In genomic region chr10:98414578-98414931, GRCh38 we compare ENCODE assay signal across 8 cellular contexts. TPM values are rescaled to one million over a fixed set of nuclear protein-coding genes. Genes with fewer than 3 reads are reported as not detected.
DNase-seq lines count a peak whose midpoint lies in the region; ATAC-seq, FAIRE-seq and TF ChIP-seq lines count a peak whose summit lies in the region.

No MANE protein-coding gene starts in this region.

- no peak for TF ChIP-seq RAD21 in SK-N-SH (IDR thresholded peaks at IDR 0.05; ENCODE audit: low read length)

- CTCF ChIA-PET in SK-N-SH (lab: Yijun Ruan, JAX): interaction anchor here (1.3 to 2.9 kb wide), 2 partner anchors 105 to 832 kb away, joined by 3 to 9 read pairs; no protein-coding TSS in a partner anchor

- TF ChIP-seq CTCF in SK-N-SH (IDR thresholded peaks at IDR 0.05): no peak
- TF ChIP-seq CTCF in kidney (IDR thresholded peaks at IDR 0.05; ENCODE audit: borderline replicate concordance, extremely low read depth, insufficient read depth): no peak
- no peak for TF ChIP-seq CTCF in GM10266 (IDR thresholded peaks at IDR 0.05; ENCODE audit: control insufficient read depth, insufficient read depth, low read depth, missing control alignments)

- no peak for FAIRE-seq in kidney (lab: Jason Lieb, UNC)
- no peak for FAIRE-seq in HTR-8/SVneo (lab: Jason Lieb, UNC)

- peak overlapping the region; percentile 81 for H2AFZ ChIP-seq in SK-N-SH (ENCODE audit: low read depth)

- peaks cover 16% of the 10 kb centered on the region; the same call in 1 of the 2 replicates for H3K79me2 ChIP-seq in SK-N-SH (ENCODE audit: insufficient read depth)

- H3K36me3 ChIP-seq in SK-N-SH (replicated peaks in 1 of 2; ENCODE audit: control insufficient read depth in 1 of 2, insufficient read depth in 2 of 2, low read length in 1 of 2) (peaks cover 0 to 11% of the 10 kb centered on the region in 2 experiments), kidney (ENCODE audit: control insufficient read depth in 1 of 2, insufficient read depth in 2 of 2, low read length in 2 of 2) (peaks cover 0 to 9% of the 10 kb centered on the region in 2 donors)

- no peaks in the 10 kb centered on the region for H3K9me3 ChIP-seq in SK-N-SH
- no peaks in the 10 kb centered on the region for H3K9me3 ChIP-seq in kidney (ENCODE audit: control insufficient read depth in 1 of 2, low read length in 2 of 2)

- no peak for DNase-seq in SK-N-SH
- DNase-seq in kidney: no peak
- no peak for DNase-seq in substantia nigra (lab: John Stamatoyannopoulos, UW)
- no peak for DNase-seq in SHP77 treated with DMSO at 0.1 percent for 48 hours (lab: John Stamatoyannopoulos, UW)
- DNase-seq in GM10266 (ENCODE audit: extremely low spot score): no peak
- DNase-seq in HTR-8/SVneo (ENCODE audit: insufficient read length, low spot score): no peak

- peak overlapping the region; percentile 84 for H3K4me2 ChIP-seq in SK-N-SH

- H3K4me3 ChIP-seq in SK-N-SH (ENCODE audit: low read depth in 2 of 2, low read length in 1 of 2) (peak overlapping the region; percentile 59 to 60), kidney (ENCODE audit: low read length in 2 of 2) (peak overlapping the region; percentile 63 to 68)

- peak overlapping the region; percentile 78 for H3K9ac ChIP-seq in SK-N-SH
- peak overlapping the region; percentile 8 to 59 for H3K9ac ChIP-seq in kidney (ENCODE audit: low read length in 2 of 2)

- H3K27ac ChIP-seq in SK-N-SH (ENCODE audit: low read depth in 2 of 2, low read length in 1 of 2): peak overlapping the region; percentile 22 to 58; a peak in 3 of 4 replicates
- peak overlapping the region; percentile 26 for H3K27ac ChIP-seq in angular gyrus (ENCODE audit: low read depth, low read length)
- peak overlapping the region in 1 of 2 donors; percentile 74 for H3K27ac ChIP-seq in kidney (ENCODE audit: low read depth in 2 of 2, low read length in 2 of 2)
- H3K27ac ChIP-seq in substantia nigra (ENCODE audit: low read depth, low read length, poor library complexity, severe bottlenecking): peak overlapping the region; percentile 84

- POLR2A ChIA-PET in SK-N-SH (lab: Yijun Ruan, JAX): interaction anchor here (0.6 to 0.9 kb wide), 2 partner anchors 11 to 119 kb away, joined by 3 to 4 read pairs; no protein-coding TSS in a partner anchor

- no peak for TF ChIP-seq EP300 in SK-N-SH (IDR thresholded peaks at IDR 0.05; ENCODE audit: borderline replicate concordance in 1 of 2, low read depth in 1 of 2, low read length in 1 of 2)

- intact Hi-C loops in kidney (cut with DNase I): no loop called here

- 56% methylated on average over 3 of the region's 3 CpGs for WGBS in SK-N-SH (ENCODE audit: low lambda C conversion rate)

- H3K4me1 ChIP-seq in SK-N-SH (ENCODE audit: control insufficient read depth in 1 of 2, insufficient read depth in 2 of 2, low read depth in 1 of 2, low read length in 1 of 2) (peaks cover 6 to 17% of the 10 kb centered on the region in 2 experiments; a peak in 2 of 4 replicates), kidney (ENCODE audit: control insufficient read depth in 1 of 2, insufficient read depth in 1 of 2, low read depth in 1 of 2, low read length in 2 of 2) (peaks cover 11 to 16% of the 10 kb centered on the region in 2 donors)

- no peaks in the 10 kb centered on the region for H3F3A ChIP-seq in SK-N-SH (replicated peaks; ENCODE audit: insufficient read depth)

- no peaks in the 10 kb centered on the region for H3K9me2 ChIP-seq in SK-N-SH

- H4K20me1 ChIP-seq in SK-N-SH (ENCODE audit: insufficient read depth): no peaks in the 10 kb centered on the region

- no peaks in the 10 kb centered on the region for H3K27me3 ChIP-seq in SK-N-SH (ENCODE audit: insufficient read depth)

- ATAC-seq in SK-N-SH treated with all-trans-retinoic acid at 6 μM for 48 hours: no peak

TF ChIP-seq in SK-N-SH, 30 proteins besides CTCF, POLR2A, EP300 and RAD21 (continues in another document):
- TF ChIP-seq NFIC (IDR thresholded peaks at IDR 0.05; ENCODE audit: borderline replicate concordance) (no peak), MXI1 (IDR thresholded peaks at IDR 0.05; ENCODE audit: low read depth, low read length) (no peak), CHD2 (IDR thresholded peaks at IDR 0.05; ENCODE audit: low read length, partially characterized antibody) (no peak), IRF3 (IDR thresholded peaks at IDR 0.05; ENCODE audit: low read depth, low read length) (no peak), MEF2A (IDR thresholded peaks at IDR 0.05; ENCODE audit: borderline replicate concordance, low read depth) (no peak), TAF1 (IDR thresholded peaks at IDR 0.05; ENCODE audit: borderline replicate concordance, low read depth, low read length) (no peak), TEAD4 (IDR thresholded peaks at IDR 0.05; ENCODE audit: borderline replicate concordance, insufficient read depth) (no peak), ZBTB33 (IDR thresholded peaks at IDR 0.05; ENCODE audit: borderline replicate concordance, low read depth) (no peak), RCOR1 (IDR thresholded peaks at IDR 0.05; ENCODE audit: low read length) (no peak)

TF ChIP-seq in SK-N-SH treated with all-trans-retinoic acid at 6 μM for 48 hours, 23 proteins besides CTCF, POLR2A, EP300 and RAD21 (continues in another document):
- TF ChIP-seq PATZ1 (CRISPR knock-in tag; IDR thresholded peaks at IDR 0.05; ENCODE audit: borderline replicate concordance) (no peak), ZC3H10 (CRISPR knock-in tag; IDR thresholded peaks at IDR 0.05) (no peak), ZFP30 (CRISPR knock-in tag; IDR thresholded peaks at IDR 0.05) (no peak), ZFP3 (CRISPR knock-in tag; IDR thresholded peaks at IDR 0.05) (no peak), CSDC2 (CRISPR knock-in tag; IDR thresholded peaks at IDR 0.05) (no peak), BACH2 (CRISPR knock-in tag; IDR thresholded peaks at IDR 0.05; ENCODE audit: borderline replicate concordance) (no peak), CREB5 (CRISPR knock-in tag; IDR thresholded peaks at IDR 0.05; ENCODE audit: low read depth) (no peak), TOX (CRISPR knock-in tag; IDR thresholded peaks at IDR 0.05; ENCODE audit: borderline replicate concordance) (no peak), SNAI2 (CRISPR knock-in tag; IDR thresholded peaks at IDR 0.05) (no peak), ARNTL (CRISPR knock-in tag; IDR thresholded peaks at IDR 0.05; ENCODE audit: borderline replicate concordance, low read depth) (no peak), RARB (CRISPR knock-in tag; IDR thresholded peaks at IDR 0.05) (no peak), ZNF70 (CRISPR knock-in tag; IDR thresholded peaks at IDR 0.05) (no peak), GLIS3 (CRISPR knock-in tag; IDR thresholded peaks at IDR 0.05) (no peak; the same call in 1 of the 2 replicates), ISL1 (CRISPR knock-in tag; IDR thresholded peaks at IDR 0.05) (no peak), CSRNP3 (CRISPR knock-in tag; IDR thresholded peaks at IDR 0.05) (no peak)

RNA-seq across cellular contexts. Expression of gene PYROXD2, which starts 0.4 kb away (rescaled TPM):
- 26.5 and 26.7 TPM in 2 replicates for polyA plus RNA-seq in SK-N-SH (2012; rRNA removed)
- polyA plus RNA-seq in SK-N-SH (2012; cell fraction: cytosol; rRNA removed): 14.6 and 21.0 TPM in 2 replicates
- 115 and 123 TPM in 2 replicates for polyA plus RNA-seq in SK-N-SH (2012; cell fraction: nucleus; rRNA removed)
- 14.1 TPM for total RNA-seq in kidney
- polyA plus RNA-seq in kidney (ENCODE audit: insufficient read depth, low read depth, low replicate concordance): 7.8 TPM

RNA-seq across cellular contexts. Expression of gene HPS1, which starts 32.2 kb away (rescaled TPM):
- polyA plus RNA-seq in SK-N-SH (2012; rRNA removed) (39.2 and 41.4 TPM in 2 replicates), kidney (ENCODE audit: insufficient read depth, low read depth, low replicate concordance) (42.7 TPM)
- 26.6 and 32.3 TPM in 2 replicates for polyA plus RNA-seq in SK-N-SH (2012; cell fraction: cytosol; rRNA removed)
- 97.5 and 118 TPM in 2 replicates for polyA plus RNA-seq in SK-N-SH (2012; cell fraction: nucleus; rRNA removed)
- total RNA-seq in kidney: 63.3 TPM
